17 cellular contexts compared by ENCODE assay signal in genomic region chr5:11734369-11734768, GRCh38.
"Had no signal": no experiment of that assay in that cellular context is flagged by ENCODE, and none has a peak within 500 bp of the region (broad histone marks: within the 10 kb centered on the region; RNA-seq: fewer than 3 reads in every experiment).

No MANE protein-coding gene starts in this region.

- DNase-seq: dorsolateral prefrontal cortex; effector CD4-positive, alpha-beta T cell; kidney; left lung; mesenchymal stem cell; mucosa of descending colon; naive B cell; pancreas; stimulated activated CD4-positive, alpha-beta T cell treated with anti-CD3 and anti-CD28 coated beads, Interleukin-12 subunit alpha, Interleukin-12 subunit beta, amount 100 ng/mL, for 4 hours; stimulated activated CD4-positive, alpha-beta T cell treated with anti-CD3 and anti-CD28 coated beads, Interleukin-1b, Interleukin-23, amount 100 ng/mL, for 48 hours; stimulated activated CD4-positive, alpha-beta T cell treated with anti-CD3 and anti-CD28 coated beads, Interleukin-4, amount 100 ng/mL, for 24 hours; stimulated activated naive CD4-positive, alpha-beta T cell treated with Interleukin-2 at 50 U/mL for 16 hours; stomach; thyroid gland; trophoblast cell had no signal

- H3K27ac ChIP-seq: dorsolateral prefrontal cortex, left lung, neutrophil, stomach, thyroid gland, vagina had no signal
